ENCODE assay signal across 2 cellular contexts in the genomic region with DNA sequence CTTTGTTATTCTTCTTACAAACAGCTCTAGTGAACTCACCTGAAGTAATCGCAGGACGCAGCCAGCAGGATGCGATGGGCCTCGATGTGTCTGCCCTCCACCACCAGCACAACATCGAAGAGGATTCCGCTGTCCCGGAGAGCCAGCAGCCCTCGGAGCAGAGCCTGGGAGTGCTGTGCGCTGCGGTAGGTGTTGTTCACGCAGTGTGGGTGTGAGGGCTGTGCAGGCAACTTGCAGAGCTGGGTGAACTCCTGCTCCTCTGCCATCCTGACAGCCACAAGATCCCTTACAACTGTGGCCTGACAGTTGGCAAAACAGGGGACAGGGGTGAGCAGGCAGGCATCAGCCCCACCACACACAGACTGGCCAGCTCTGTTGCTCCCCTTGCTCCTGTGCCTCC.
TF ChIP-seq lines count a peak whose summit lies in the region.

No MANE protein-coding gene starts in this region.

TF ChIP-seq in GM23338, 12 proteins besides CTCF, POLR2A, EP300 and RAD21 (continues in another document):
- TF ChIP-seq EZH2phosphoT487 (IDR thresholded peaks at IDR 0.05; ENCODE audit: unreplicated experiment) (no peak), STAT1 (IDR thresholded peaks at IDR 0.05; ENCODE audit: unreplicated experiment) (no peak), EZH2 (IDR thresholded peaks at IDR 0.05; ENCODE audit: low read depth, unreplicated experiment) (no peak), NANOG (IDR thresholded peaks at IDR 0.05; ENCODE audit: borderline replicate concordance) (no peak), POLR2AphosphoS5 (IDR thresholded peaks at IDR 0.05; ENCODE audit: low read depth) (no peak), CREB1 (CRISPR knock-in tag; IDR thresholded peaks at IDR 0.05; ENCODE audit: low read depth) (no peak), ZNF462 (CRISPR knock-in tag; IDR thresholded peaks at IDR 0.05) (no peak), ZNF331 (CRISPR knock-in tag; IDR thresholded peaks at IDR 0.05; ENCODE audit: low read depth) (no peak), REST (IDR thresholded peaks at IDR 0.05; ENCODE audit: unreplicated experiment) (no peak), ZNF114 (CRISPR knock-in tag; IDR thresholded peaks at IDR 0.05) (no peak)

TF ChIP-seq in SK-N-SH, 30 proteins besides CTCF, POLR2A, EP300 and RAD21:
- TF ChIP-seq RCOR1 (IDR thresholded peaks at IDR 0.05; ENCODE audit: low read length): no peak
- no peak for TF ChIP-seq MEF2A (IDR thresholded peaks at IDR 0.05; ENCODE audit: borderline replicate concordance, low read depth)
- no peak for TF ChIP-seq NRF1 (IDR thresholded peaks at IDR 0.05; ENCODE audit: low read depth, low read length)
- TF ChIP-seq GABPA (IDR thresholded peaks at IDR 0.05; ENCODE audit: low read depth): no peak
- TF ChIP-seq RXRA (IDR thresholded peaks at IDR 0.05; ENCODE audit: borderline replicate concordance, low read depth): no peak
- no peak for TF ChIP-seq SMC3 (IDR thresholded peaks at IDR 0.05; ENCODE audit: low read depth, low read length)
- no peak for TF ChIP-seq USF1 (IDR thresholded peaks at IDR 0.05; ENCODE audit: borderline replicate concordance, low read depth)
- TF ChIP-seq CHD2 (IDR thresholded peaks at IDR 0.05; ENCODE audit: low read length, partially characterized antibody): no peak
- TF ChIP-seq, protein P1, sequence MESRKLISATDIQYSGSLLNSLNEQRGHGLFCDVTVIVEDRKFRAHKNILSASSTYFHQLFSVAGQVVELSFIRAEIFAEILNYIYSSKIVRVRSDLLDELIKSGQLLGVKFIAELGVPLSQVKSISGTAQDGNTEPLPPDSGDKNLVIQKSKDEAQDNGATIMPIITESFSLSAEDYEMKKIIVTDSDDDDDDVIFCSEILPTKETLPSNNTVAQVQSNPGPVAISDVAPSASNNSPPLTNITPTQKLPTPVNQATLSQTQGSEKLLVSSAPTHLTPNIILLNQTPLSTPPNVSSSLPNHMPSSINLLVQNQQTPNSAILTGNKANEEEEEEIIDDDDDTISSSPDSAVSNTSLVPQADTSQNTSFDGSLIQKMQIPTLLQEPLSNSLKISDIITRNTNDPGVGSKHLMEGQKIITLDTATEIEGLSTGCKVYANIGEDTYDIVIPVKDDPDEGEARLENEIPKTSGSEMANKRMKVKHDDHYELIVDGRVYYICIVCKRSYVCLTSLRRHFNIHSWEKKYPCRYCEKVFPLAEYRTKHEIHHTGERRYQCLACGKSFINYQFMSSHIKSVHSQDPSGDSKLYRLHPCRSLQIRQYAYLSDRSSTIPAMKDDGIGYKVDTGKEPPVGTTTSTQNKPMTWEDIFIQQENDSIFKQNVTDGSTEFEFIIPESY (IDR thresholded peaks at IDR 0.05; ENCODE audit: borderline replicate concordance, low read depth): no peak
- no peak for TF ChIP-seq FOXM1 (IDR thresholded peaks at IDR 0.05; ENCODE audit: low read depth)
- no peak for TF ChIP-seq EZH2phosphoT487 (IDR thresholded peaks at IDR 0.05; ENCODE audit: borderline replicate concordance, low read depth)
- TF ChIP-seq YY1 (IDR thresholded peaks at IDR 0.05; ENCODE audit: low read depth): no peak
- TF ChIP-seq, protein P2, sequence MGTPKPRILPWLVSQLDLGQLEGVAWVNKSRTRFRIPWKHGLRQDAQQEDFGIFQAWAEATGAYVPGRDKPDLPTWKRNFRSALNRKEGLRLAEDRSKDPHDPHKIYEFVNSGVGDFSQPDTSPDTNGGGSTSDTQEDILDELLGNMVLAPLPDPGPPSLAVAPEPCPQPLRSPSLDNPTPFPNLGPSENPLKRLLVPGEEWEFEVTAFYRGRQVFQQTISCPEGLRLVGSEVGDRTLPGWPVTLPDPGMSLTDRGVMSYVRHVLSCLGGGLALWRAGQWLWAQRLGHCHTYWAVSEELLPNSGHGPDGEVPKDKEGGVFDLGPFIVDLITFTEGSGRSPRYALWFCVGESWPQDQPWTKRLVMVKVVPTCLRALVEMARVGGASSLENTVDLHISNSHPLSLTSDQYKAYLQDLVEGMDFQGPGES (IDR thresholded peaks at IDR 0.05; ENCODE audit: low read depth, low read length): no peak
